In the genomic region with DNA sequence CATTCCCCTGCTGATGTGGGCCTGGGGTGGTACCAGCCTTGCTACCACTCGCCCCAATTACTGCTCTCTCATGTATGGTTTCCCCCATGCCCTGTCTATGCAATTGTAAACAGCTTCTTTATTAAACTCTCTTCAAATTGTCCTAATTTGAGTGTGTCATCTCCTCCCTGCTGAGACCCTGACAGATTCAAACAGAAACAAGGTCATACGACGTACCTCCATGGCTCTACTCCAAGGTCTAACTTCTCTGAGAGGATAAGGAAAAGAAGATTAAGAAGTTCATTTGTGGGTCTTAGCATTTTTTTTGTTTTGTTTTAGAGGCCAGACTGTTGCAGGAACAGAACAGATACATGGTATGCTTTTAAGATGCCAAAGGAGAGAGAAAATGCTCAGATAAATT, we compare ENCODE assay signal across 16 cellular contexts. TPM values are rescaled to one million over a fixed set of nuclear protein-coding genes. Genes with fewer than 3 reads are reported as not detected.
DNase-seq lines count a peak whose midpoint lies in the region; ATAC-seq and TF ChIP-seq lines count a peak whose summit lies in the region.
"Had no signal": no experiment of that assay in that cellular context is flagged by ENCODE, and none has a peak within 500 bp of the region (broad histone marks: within the 10 kb centered on the region; RNA-seq: fewer than 3 reads in every experiment).

No MANE protein-coding gene starts in this region.

- H3K9ac ChIP-seq in parathyroid adenoma (no peak overlapping the region), mesendoderm (ENCODE audit: low read length) (no peak overlapping the region)

- intact Hi-C loops in right cardiac atrium (cut with DNase I) (no loop called here), cardiac septum (cut with DNase I) (loop anchor here (5.0 kb wide), 1 partner anchor 40 kb away; the partner anchor contains the start of gene CTNNAL1)

- H3K27ac ChIP-seq in right cardiac atrium (ENCODE audit: low read length) = peak overlapping the region; percentile 83
- H3K27ac ChIP-seq in parathyroid adenoma = no peak overlapping the region
- H3K27ac ChIP-seq in mesendoderm (ENCODE audit: low read depth, low read length) = no peak overlapping the region

- H3K27me3 ChIP-seq in right cardiac atrium (ENCODE audit: control insufficient read depth, insufficient read depth) = no peaks in the 10 kb centered on the region
- no peaks in the 10 kb centered on the region for H3K27me3 ChIP-seq in parathyroid adenoma (ENCODE audit: control insufficient read depth, insufficient read depth, low read length)
- H3K27me3 ChIP-seq in mesendoderm (ENCODE audit: insufficient read depth, low read length, poor library complexity) = no peaks in the 10 kb centered on the region

- no peaks in the 10 kb centered on the region for H3K36me3 ChIP-seq in parathyroid adenoma (ENCODE audit: control insufficient read depth, insufficient read depth, low read length)
- peaks cover 6% of the 10 kb centered on the region for H3K36me3 ChIP-seq in mesendoderm (ENCODE audit: control insufficient read depth, insufficient read depth, low read length)

- WGBS in right cardiac atrium = 58% methylated on average over 3 of the region's 3 CpGs
- WGBS in mesendoderm (ENCODE audit: extremely low coverage, insufficient coverage, low lambda C conversion rate) = no CpG with 5 or more reads among the region's 3 CpGs

- ATAC-seq in right cardiac atrium = no peak
- no peak for ATAC-seq in GM21576 (IDR thresholded peaks at IDR 0.05; ENCODE audit: unreplicated experiment)
- ATAC-seq: GM23338, PC-3 had no signal

- H3K4me1 ChIP-seq in right cardiac atrium (ENCODE audit: control insufficient read depth, insufficient read depth, low read length) (peaks cover 4% of the 10 kb centered on the region), parathyroid adenoma (no peaks in the 10 kb centered on the region), mesendoderm (ENCODE audit: control insufficient read depth, low read depth, low read length) (no peaks in the 10 kb centered on the region)

- no peaks in the 10 kb centered on the region for H3K79me2 ChIP-seq in parathyroid adenoma
- no peaks in the 10 kb centered on the region for H3K79me2 ChIP-seq in mesendoderm (ENCODE audit: control insufficient read depth, insufficient read depth, low read length)

- H3K56ac ChIP-seq in mesendoderm (ENCODE audit: low read length) = no peak overlapping the region

- no peak overlapping the region for H4K5ac ChIP-seq in mesendoderm (ENCODE audit: low read length)

- H3K9me3 ChIP-seq in right cardiac atrium (ENCODE audit: control insufficient read depth, low read length) (no peaks in the 10 kb centered on the region), parathyroid adenoma (ENCODE audit: control insufficient read depth, low read length) (no peaks in the 10 kb centered on the region)

- H3K18ac ChIP-seq in mesendoderm (ENCODE audit: low read length) = no peak overlapping the region

- no peak overlapping the region for H3K4me3 ChIP-seq in right cardiac atrium (ENCODE audit: low read length)
- H3K4me3 ChIP-seq in choroid plexus epithelial cell (ENCODE audit: low read depth, low read length) = no peak overlapping the region
- no peak overlapping the region for H3K4me3 ChIP-seq in parathyroid adenoma (ENCODE audit: low read depth, low read length)
- no peak overlapping the region for H3K4me3 ChIP-seq in mesendoderm (ENCODE audit: low read length)
- H3K4me3 ChIP-seq: GM23338 had no signal

- H4K8ac ChIP-seq in mesendoderm (ENCODE audit: low read depth, low read length) = no peak overlapping the region

- H2AK5ac ChIP-seq in mesendoderm (ENCODE audit: low read length) = no peak overlapping the region

- peak overlapping the region; percentile 19 for H3K4me2 ChIP-seq in parathyroid adenoma (ENCODE audit: low read length)
- no peak overlapping the region for H3K4me2 ChIP-seq in mesendoderm (ENCODE audit: low read length)
- H3K4me2 ChIP-seq: GM23338 had no signal

- no peak for TF ChIP-seq CTCF in choroid plexus epithelial cell (conservative IDR thresholded peaks at IDR 0.05; ENCODE audit: low read depth, low read length)
- no peak for TF ChIP-seq CTCF in parathyroid adenoma (IDR thresholded peaks at IDR 0.05)

- no peak overlapping the region for H2BK120ac ChIP-seq in mesendoderm (ENCODE audit: low read depth, low read length)

- H2AFZ ChIP-seq in parathyroid adenoma = no peak overlapping the region
- H2AFZ ChIP-seq: GM23338 had no signal

- H3K79me1 ChIP-seq in mesendoderm (ENCODE audit: low read length) = no peaks in the 10 kb centered on the region

- DNase-seq in right cardiac atrium (no peak), cardiac septum (ENCODE audit: low spot score) (no peak), choroid plexus epithelial cell (ENCODE audit: low read depth) (peak; percentile 83), SW480 (ENCODE audit: low spot score) (no peak), mesendoderm (no peak)
- DNase-seq: ACHN; CD4-positive, CD25-positive, alpha-beta regulatory T cell; DMS79 treated with DMSO at 0.1 percent for 48 hours; NCI-H1436; NCI-H2107; NCI-H226; NCI-H526; PC-3 had no signal

- no peak overlapping the region for H2BK15ac ChIP-seq in mesendoderm (replicated peaks; ENCODE audit: low read depth)

- H3K23ac ChIP-seq in mesendoderm (ENCODE audit: low read length) = no peak overlapping the region

- H2BK5ac ChIP-seq in mesendoderm (ENCODE audit: low read length) = no peak overlapping the region

- no peak overlapping the region for H3K4ac ChIP-seq in mesendoderm (ENCODE audit: low read depth, low read length)

RNA-seq across cellular contexts. Expression of gene ABITRAM, which starts 38.0 kb away (rescaled TPM):
- total RNA-seq in right cardiac atrium (10 to 100 TPM in 2 of 4 donors, 1 to 10 TPM in 2; 5.6 to 12.9 (median 10.0) TPM), cardiac septum (11.1 TPM)
- polyA plus RNA-seq in right cardiac atrium = 12.7 TPM
- polyA plus RNA-seq in mesendoderm (2013, experiment 1 of 2) = 14.5 TPM
- polyA plus RNA-seq in mesendoderm (2013, experiment 2 of 2) = 13.6 TPM

RNA-seq across cellular contexts. Expression of gene ELP1, which starts 38.3 kb away (rescaled TPM):
- total RNA-seq in right cardiac atrium = 10 to 100 TPM; 20.5 to 24.1 (median 22.0) TPM
- 12.8 TPM for polyA plus RNA-seq in right cardiac atrium
- total RNA-seq in cardiac septum = 24.2 TPM
- 21.8 TPM for polyA plus RNA-seq in mesendoderm (2013, experiment 1 of 2)
- polyA plus RNA-seq in mesendoderm (2013, experiment 2 of 2) = 23.0 TPM

RNA-seq across cellular contexts. Expression of gene CTNNAL1, which starts 41.1 kb away (rescaled TPM):
- total RNA-seq in right cardiac atrium = 10 to 100 TPM; 61.1 to 99.9 (median 96.9) TPM
- polyA plus RNA-seq in right cardiac atrium = 105 TPM
- total RNA-seq in cardiac septum = 72.8 TPM
- polyA plus RNA-seq in mesendoderm (2013, experiment 1 of 2) = 47.0 TPM
- 46.8 TPM for polyA plus RNA-seq in mesendoderm (2013, experiment 2 of 2)
